In genomic region chr12:55933158-55933798, GRCh38 we compare ENCODE assay signal across 1 cellular context.
TF ChIP-seq lines count a peak whose summit lies in the region.

No MANE protein-coding gene starts in this region.

TF ChIP-seq in GM12878, 131 proteins besides CTCF, POLR2A, EP300 and RAD21:
- TF ChIP-seq CEBPB (IDR thresholded peaks at IDR 0.05; ENCODE audit: borderline replicate concordance in 1 of 2, low read depth in 2 of 2, low read length in 2 of 2) (no peak), NR2F1 (conservative IDR thresholded peaks at IDR 0.05) (no peak), WRNIP1 (IDR thresholded peaks at IDR 0.05; ENCODE audit: borderline replicate concordance, low read depth, low read length) (no peak), JUND (IDR thresholded peaks at IDR 0.05; ENCODE audit: low read depth, low read length) (no peak), CHD2 (IDR thresholded peaks at IDR 0.05; ENCODE audit: borderline replicate concordance, low read depth, low read length) (no peak), BACH1 (IDR thresholded peaks at IDR 0.05; ENCODE audit: borderline replicate concordance) (no peak), BHLHE40 (IDR thresholded peaks at IDR 0.05; ENCODE audit: borderline replicate concordance in 1 of 2, low read depth in 2 of 2, low read length in 1 of 2) (no peak), CBX3 (IDR thresholded peaks at IDR 0.05; ENCODE audit: borderline replicate concordance, low read depth) (no peak), YBX1 (IDR thresholded peaks at IDR 0.05) (no peak)
